9 cellular contexts compared by ENCODE assay signal in the genomic region with DNA sequence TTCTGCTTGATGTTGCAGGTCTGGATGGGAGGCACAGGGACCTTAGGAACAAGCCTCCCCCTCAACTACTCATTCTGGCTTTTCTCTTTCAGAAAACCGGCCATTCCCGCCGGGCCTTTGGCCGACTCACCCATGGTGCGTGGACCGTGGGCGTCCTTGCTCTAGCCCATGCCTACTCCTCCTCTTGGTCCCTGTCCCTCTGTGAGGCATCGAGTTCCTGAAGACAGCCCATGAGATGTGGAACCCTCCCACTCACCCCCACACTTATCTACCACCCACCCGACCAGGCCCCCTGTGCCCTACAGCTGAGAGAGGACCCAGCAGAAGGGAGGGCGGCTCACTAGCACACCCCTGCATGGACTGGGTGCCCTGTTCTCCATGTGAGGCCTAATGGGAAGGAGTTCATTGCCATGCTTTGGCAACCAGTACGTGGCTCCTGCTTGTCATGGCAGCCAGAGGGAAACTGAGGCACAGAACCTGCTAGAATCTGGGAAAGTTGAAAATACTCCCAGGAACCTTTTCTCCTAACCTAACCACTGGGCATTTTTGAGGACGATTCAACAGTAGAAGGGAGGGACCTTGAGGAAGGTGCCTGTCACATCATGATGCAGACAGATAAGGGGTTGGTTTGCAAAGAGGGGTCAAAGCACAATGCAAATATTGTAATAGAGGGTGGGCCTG. TPM values are rescaled to one million over a fixed set of nuclear protein-coding genes. Genes with fewer than 3 reads are reported as not detected.
DNase-seq lines count a peak whose midpoint lies in the region; ATAC-seq lines count a peak whose summit lies in the region.
"Had no signal": no experiment of that assay in that cellular context is flagged by ENCODE, and none has a peak within 500 bp of the region (broad histone marks: within the 10 kb centered on the region; RNA-seq: fewer than 3 reads in every experiment).

No MANE protein-coding gene starts in this region.

- H3K4me3 Mint-ChIP-seq in activated CD4-positive, alpha-beta T cell treated with anti-CD3 and anti-CD28 coated beads, Interleukin-2, amount 10 ng/mL, durations not matched to agents 7 days and 5 days: peak overlapping the region; percentile 61
- H3K4me3 Mint-ChIP-seq in activated naive CD8-positive, alpha-beta T cell: peak overlapping the region; percentile 78

- H3K18ac ChIP-seq in mesendoderm (ENCODE audit: low read length): no peak overlapping the region

- ATAC-seq in HG03280 (IDR thresholded peaks at IDR 0.05; ENCODE audit: unreplicated experiment): no peak

- no peaks in the 10 kb centered on the region for H3K9me3 Mint-ChIP-seq in activated CD4-positive, alpha-beta T cell treated with anti-CD3 and anti-CD28 coated beads, Interleukin-2, amount 10 ng/mL, durations not matched to agents 7 days and 5 days
- no peaks in the 10 kb centered on the region for H3K9me3 Mint-ChIP-seq in activated naive CD8-positive, alpha-beta T cell (ENCODE audit: low read depth)

- no peaks in the 10 kb centered on the region for H3K36me3 Mint-ChIP-seq in activated CD4-positive, alpha-beta T cell treated with anti-CD3 and anti-CD28 coated beads, Interleukin-2, amount 10 ng/mL, durations not matched to agents 7 days and 5 days (ENCODE audit: low read depth)
- H3K36me3 Mint-ChIP-seq in activated naive CD8-positive, alpha-beta T cell: no peaks in the 10 kb centered on the region

- H3K4me3 ChIP-seq in mesodermal cell (ENCODE audit: extremely low read depth, insufficient read depth, low read length, poor library complexity, severe bottlenecking) (peak overlapping the region; percentile 46), mesendoderm (ENCODE audit: low read length) (no peak overlapping the region)

- H2BK5ac ChIP-seq in mesendoderm (ENCODE audit: low read length): no peak overlapping the region

- H3K27ac Mint-ChIP-seq in activated CD4-positive, alpha-beta T cell treated with anti-CD3 and anti-CD28 coated beads, Interleukin-2, amount 10 ng/mL, durations not matched to agents 7 days and 5 days: no peak overlapping the region
- no peak overlapping the region for H3K27ac Mint-ChIP-seq in activated naive CD8-positive, alpha-beta T cell

- no peak overlapping the region for H2BK120ac ChIP-seq in mesendoderm (ENCODE audit: low read depth, low read length)

- H3K27ac ChIP-seq in mesodermal cell (ENCODE audit: low read depth, low read length, severe bottlenecking) (no peak overlapping the region), temporal lobe (ENCODE audit: low read depth, low read length) (peak overlapping the region; percentile 65), mesendoderm (ENCODE audit: low read depth, low read length) (no peak overlapping the region)

- CTCF ChIA-PET in activated CD4-positive, alpha-beta T cell treated with anti-CD3 and anti-CD28 coated beads, Interleukin-2, amount 10 ng/mL, durations not matched to agents 7 days and 5 days (lab: Charles Lee): interaction anchor here (1.7 kb wide), 1 partner anchor 67 kb away, joined by 3 read pairs; no protein-coding TSS in a partner anchor

- no peaks in the 10 kb centered on the region for H3K79me2 ChIP-seq in mesendoderm (ENCODE audit: control insufficient read depth, insufficient read depth, low read length)

- 85 to 88% methylated on average over 9 of the region's 12 CpGs for WGBS in mesodermal cell (ENCODE audit: insufficient coverage in 2 of 2), 2 experiments
- no CpG with 5 or more reads among the region's 12 CpGs for WGBS in mesendoderm (ENCODE audit: extremely low coverage, insufficient coverage, low lambda C conversion rate)

- H3K36me3 ChIP-seq in mesodermal cell (ENCODE audit: control insufficient read depth, insufficient read depth, low read length) (peaks cover 7% of the 10 kb centered on the region), mesendoderm (ENCODE audit: control insufficient read depth, insufficient read depth, low read length) (no peaks in the 10 kb centered on the region)

- peaks cover 13% of the 10 kb centered on the region for H3K4me1 Mint-ChIP-seq in activated CD4-positive, alpha-beta T cell treated with anti-CD3 and anti-CD28 coated beads, Interleukin-2, amount 10 ng/mL, durations not matched to agents 7 days and 5 days
- H3K4me1 Mint-ChIP-seq in activated naive CD8-positive, alpha-beta T cell (ENCODE audit: low read depth): peaks cover 25% of the 10 kb centered on the region

- H4K8ac ChIP-seq in mesendoderm (ENCODE audit: low read depth, low read length): no peak overlapping the region

- H3K4me1 ChIP-seq in mesodermal cell (ENCODE audit: control insufficient read depth, insufficient read depth, low read length, poor library complexity, severe bottlenecking) (peaks cover 49% of the 10 kb centered on the region), mesendoderm (ENCODE audit: control insufficient read depth, low read depth, low read length) (no peaks in the 10 kb centered on the region)

- no peak overlapping the region for H3K9ac ChIP-seq in mesendoderm (ENCODE audit: low read length)

- no peak overlapping the region for H3K4me2 ChIP-seq in mesendoderm (ENCODE audit: low read length)

- H4K5ac ChIP-seq in mesendoderm (ENCODE audit: low read length): no peak overlapping the region

- H3K79me1 ChIP-seq in mesendoderm (ENCODE audit: low read length): no peaks in the 10 kb centered on the region

- no peak for DNase-seq in activated CD4-positive, alpha-beta T cell treated with anti-CD3 and anti-CD28 coated beads, Interleukin-2, amount 10 ng/mL, durations not matched to agents 7 days and 5 days
- DNase-seq in activated CD4-positive, alpha-beta T cell treated with anti-CD3 and anti-CD28 coated beads for 4 hours: no peak
- no peak for DNase-seq in mesendoderm
- DNase-seq in GM19240 (ENCODE audit: insufficient read length, low spot score): no peak
- DNase-seq: NCI-H524 treated with DMSO at 0.1 percent for 48 hours had no signal

- peaks cover 5% of the 10 kb centered on the region for H3K27me3 ChIP-seq in mesendoderm (ENCODE audit: insufficient read depth, low read length, poor library complexity)

- no peaks in the 10 kb centered on the region for H3K9me3 ChIP-seq in mesodermal cell (ENCODE audit: control insufficient read depth, low read length)

- POLR2A ChIA-PET in activated CD4-positive, alpha-beta T cell treated with anti-CD3 and anti-CD28 coated beads, Interleukin-2, amount 10 ng/mL, durations not matched to agents 7 days and 5 days (lab: Charles Lee): no interaction called here

- H3K27me3 Mint-ChIP-seq in activated CD4-positive, alpha-beta T cell treated with anti-CD3 and anti-CD28 coated beads, Interleukin-2, amount 10 ng/mL, durations not matched to agents 7 days and 5 days: peaks cover 41% of the 10 kb centered on the region
- H3K27me3 Mint-ChIP-seq in activated naive CD8-positive, alpha-beta T cell: no peaks in the 10 kb centered on the region

- no peak overlapping the region for H2BK15ac ChIP-seq in mesendoderm (replicated peaks; ENCODE audit: low read depth)

- no peak overlapping the region for H3K56ac ChIP-seq in mesendoderm (ENCODE audit: low read length)

- no peak overlapping the region for H3K4ac ChIP-seq in mesendoderm (ENCODE audit: low read depth, low read length)

- no peak overlapping the region for H2AK5ac ChIP-seq in mesendoderm (ENCODE audit: low read length)

- no peak overlapping the region for H3K23ac ChIP-seq in mesendoderm (ENCODE audit: low read length)

RNA-seq across cellular contexts. Expression of a gene that starts 8.5 kb away (rescaled TPM):
- total RNA-seq in activated CD4-positive, alpha-beta T cell treated with anti-CD3 and anti-CD28 coated beads, Interleukin-2, amount 10 ng/mL, durations not matched to agents 7 days and 5 days: 1 to 10 TPM; 2.0 to 2.6 TPM
- polyA plus RNA-seq in mesodermal cell (2013, experiment 1 of 2): 46.3 TPM
- 41.5 TPM for polyA plus RNA-seq in mesodermal cell (2013, experiment 2 of 2)
- total RNA-seq in temporal lobe: 12.3 TPM
- 6.7 TPM for polyA plus RNA-seq in mesendoderm (2013, experiment 1 of 2)
- polyA plus RNA-seq in mesendoderm (2013, experiment 2 of 2): 6.4 TPM

RNA-seq across cellular contexts. Expression of a gene that starts 25.0 kb away (rescaled TPM):
- total RNA-seq in activated CD4-positive, alpha-beta T cell treated with anti-CD3 and anti-CD28 coated beads, Interleukin-2, amount 10 ng/mL, durations not matched to agents 7 days and 5 days: not detected
- 4.8 TPM for polyA plus RNA-seq in mesodermal cell (2013, experiment 1 of 2)
- polyA plus RNA-seq in mesodermal cell (2013, experiment 2 of 2): 5.1 TPM
- 0.49 TPM for total RNA-seq in temporal lobe
- 3.5 TPM for polyA plus RNA-seq in mesendoderm (2013, experiment 1 of 2)
- polyA plus RNA-seq in mesendoderm (2013, experiment 2 of 2): 3.2 TPM

RNA-seq across cellular contexts. Expression of a gene that starts 55.4 kb away (rescaled TPM):
- 10 to 100 TPM; 58.8 to 64.9 TPM for total RNA-seq in activated CD4-positive, alpha-beta T cell treated with anti-CD3 and anti-CD28 coated beads, Interleukin-2, amount 10 ng/mL, durations not matched to agents 7 days and 5 days
- polyA plus RNA-seq in mesodermal cell (2013, experiment 1 of 2): 63.0 TPM
- polyA plus RNA-seq in mesodermal cell (2013, experiment 2 of 2): 50.6 TPM
- 11.1 TPM for total RNA-seq in temporal lobe
- polyA plus RNA-seq in mesendoderm (2013, experiment 1 of 2): 49.5 TPM
- 50.4 TPM for polyA plus RNA-seq in mesendoderm (2013, experiment 2 of 2)

RNA-seq across cellular contexts. Expression of a gene that starts 55.5 kb away (rescaled TPM):
- 10 to 100 TPM; 34.5 to 40.5 TPM for total RNA-seq in activated CD4-positive, alpha-beta T cell treated with anti-CD3 and anti-CD28 coated beads, Interleukin-2, amount 10 ng/mL, durations not matched to agents 7 days and 5 days
- 37.9 TPM for polyA plus RNA-seq in mesodermal cell (2013, experiment 1 of 2)
- polyA plus RNA-seq in mesodermal cell (2013, experiment 2 of 2): 33.5 TPM
- 7.9 TPM for total RNA-seq in temporal lobe
- polyA plus RNA-seq in mesendoderm (2013, experiment 1 of 2): 20.4 TPM
- polyA plus RNA-seq in mesendoderm (2013, experiment 2 of 2): 20.2 TPM
